Comparison of ENCODE assay signal across 1 cellular context in genomic region chr1:153783233-153784190, GRCh38.
A peak's percentile ranks its signal among the peaks of the same experiment; 100 is the strongest.
TF ChIP-seq lines count a peak whose summit lies in the region.

No MANE protein-coding gene starts in this region.

TF ChIP-seq in K562, 482 proteins besides CTCF, POLR2A, EP300 and RAD21 (continued from another document):
- no peak for TF ChIP-seq ZNF584 (CRISPR knock-in tag; IDR thresholded peaks at IDR 0.05; ENCODE audit: low read depth)
- TF ChIP-seq HDAC1 (IDR thresholded peaks at IDR 0.05) = peak in 1 of 2 experiments; percentile 84; a peak in 2 of 4 replicates
- TF ChIP-seq POLR2G (IDR thresholded peaks at IDR 0.05; ENCODE audit: low read depth, low read length) = peak; percentile 98
- TF ChIP-seq MCM2 (IDR thresholded peaks at IDR 0.05; ENCODE audit: low read depth) = no peak
- no peak for TF ChIP-seq ASH1L (IDR thresholded peaks at IDR 0.05; ENCODE audit: borderline replicate concordance, low read depth, partially characterized antibody)
- no peak for TF ChIP-seq WHSC1 (IDR thresholded peaks at IDR 0.05; ENCODE audit: low read length)
- TF ChIP-seq ZNF780A (CRISPR knock-in tag; IDR thresholded peaks at IDR 0.05) = no peak
- TF ChIP-seq ZBTB7A (IDR thresholded peaks at IDR 0.05; ENCODE audit: borderline replicate concordance, control insufficient read depth, low read depth, low read length) = no peak
- TF ChIP-seq E4F1 (CRISPR knock-in tag; IDR thresholded peaks at IDR 0.05; ENCODE audit: borderline replicate concordance) = no peak
- TF ChIP-seq KLF10 (CRISPR knock-in tag; IDR thresholded peaks at IDR 0.05) = no peak
- TF ChIP-seq ZNF695 (CRISPR knock-in tag; IDR thresholded peaks at IDR 0.05) = no peak
- no peak for TF ChIP-seq ZNF23 (CRISPR knock-in tag; IDR thresholded peaks at IDR 0.05)
- no peak for TF ChIP-seq FOS (IDR thresholded peaks at IDR 0.05; ENCODE audit: extremely low read depth, insufficient read length)
- TF ChIP-seq, protein P1, sequence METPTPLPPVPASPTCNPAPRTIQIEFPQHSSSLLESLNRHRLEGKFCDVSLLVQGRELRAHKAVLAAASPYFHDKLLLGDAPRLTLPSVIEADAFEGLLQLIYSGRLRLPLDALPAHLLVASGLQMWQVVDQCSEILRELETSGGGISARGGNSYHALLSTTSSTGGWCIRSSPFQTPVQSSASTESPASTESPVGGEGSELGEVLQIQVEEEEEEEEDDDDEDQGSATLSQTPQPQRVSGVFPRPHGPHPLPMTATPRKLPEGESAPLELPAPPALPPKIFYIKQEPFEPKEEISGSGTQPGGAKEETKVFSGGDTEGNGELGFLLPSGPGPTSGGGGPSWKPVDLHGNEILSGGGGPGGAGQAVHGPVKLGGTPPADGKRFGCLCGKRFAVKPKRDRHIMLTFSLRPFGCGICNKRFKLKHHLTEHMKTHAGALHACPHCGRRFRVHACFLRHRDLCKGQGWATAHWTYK (CRISPR knock-in tag; IDR thresholded peaks at IDR 0.05) = 0 out of 2 replicates have a peak, but pooled peaks have one; percentile 35
- TF ChIP-seq HNRNPL (IDR thresholded peaks at IDR 0.05; ENCODE audit: low read depth, low read length) = peak; percentile 76; the same call in 1 of the 2 replicates
